ENCODE assay signal across 23 cellular contexts in genomic region chr2:47735470-47735869, GRCh38. TPM values are rescaled to one million over a fixed set of nuclear protein-coding genes. Genes with fewer than 3 reads are reported as not detected.
DNase-seq lines count a peak whose midpoint lies in the region; ATAC-seq and TF ChIP-seq lines count a peak whose summit lies in the region.
"Had no signal": no experiment of that assay in that cellular context is flagged by ENCODE, and none has a peak within 500 bp of the region (broad histone marks: within the 10 kb centered on the region; RNA-seq: fewer than 3 reads in every experiment).

No MANE protein-coding gene starts in this region.

- H3K27ac ChIP-seq in BLaER1 (peak overlapping the region; percentile 88), OCI-LY1 (ENCODE audit: low read depth, low read length, poor library complexity, severe bottlenecking) (peak overlapping the region; percentile 85)
- H3K27ac ChIP-seq: Peyer's patch, SK-N-MC had no signal

- no peak for DNase-seq in activated naive CD4-positive, alpha-beta T cell treated with anti-CD3 and anti-CD28 coated beads, Interleukin-2, amount 50 U/mL, for 16 hours
- DNase-seq: C1 segment of cervical spinal cord; CD4-positive, alpha-beta memory T cell; COR-L47; DMS53; GOT3; HFFc6; Kasumi-1; NCI-H1105 treated with DMSO at 0.1 percent for 48 hours; NCI-H2029; NCI-H526 treated with DMSO at 0.1 percent for 48 hours; Peyer's patch; SHP77 treated with DMSO at 0.1 percent for 48 hours; T-helper 17 cell had no signal

- H4K20me1 ChIP-seq in BLaER1: no peaks in the 10 kb centered on the region
- no peaks in the 10 kb centered on the region for H4K20me1 ChIP-seq in OCI-LY1 (ENCODE audit: insufficient read depth, low read length)

- H3K79me2 ChIP-seq in OCI-LY1 (ENCODE audit: insufficient read depth, low read length): no peaks in the 10 kb centered on the region

- H3K27me3 Mint-ChIP-seq in brain: no peaks in the 10 kb centered on the region

- peak overlapping the region; percentile 3; the same call in 1 of the 2 replicates for H3K4me3 ChIP-seq in BLaER1
- H3K4me3 ChIP-seq in OCI-LY1 (ENCODE audit: low read depth, low read length, poor library complexity, severe bottlenecking): no peak overlapping the region
- H3K4me3 ChIP-seq: HAP-1, Peyer's patch, SK-N-MC had no signal

- peak overlapping the region in 3 of 5 experiments; percentile 1 to 5 (median 3) for H3K27ac Mint-ChIP-seq in brain
- H3K27ac Mint-ChIP-seq: CD4-positive, alpha-beta memory T cell; HFFc6; T-helper 17 cell had no signal

- H3K4me2 ChIP-seq in BLaER1 (peak overlapping the region; percentile 86), OCI-LY1 (ENCODE audit: low read length) (peak overlapping the region; percentile 39; the same call in 1 of the 2 replicates)

- H3K27me3 ChIP-seq in BLaER1 (no peaks in the 10 kb centered on the region), OCI-LY1 (ENCODE audit: insufficient read depth, low read length) (no peaks in the 10 kb centered on the region)
- H3K27me3 ChIP-seq: Peyer's patch had no signal

- peak overlapping the region; percentile 27 for H3K9ac ChIP-seq in BLaER1
- H3K9ac ChIP-seq in OCI-LY1 (ENCODE audit: low read length): peak overlapping the region; percentile 42; the same call in 1 of the 2 replicates

- H2AFZ ChIP-seq in OCI-LY1 (ENCODE audit: low read length): no peak overlapping the region

- no peaks in the 10 kb centered on the region for H3K36me3 Mint-ChIP-seq in brain
- H3K36me3 Mint-ChIP-seq: CD4-positive, alpha-beta memory T cell had no signal

- H3K4me1 Mint-ChIP-seq in brain: no peaks in the 10 kb centered on the region
- H3K4me1 Mint-ChIP-seq: CD4-positive, alpha-beta memory T cell had no signal

- H3F3A ChIP-seq in OCI-LY1 (ENCODE audit: insufficient read depth, low read length): peaks cover 4% of the 10 kb centered on the region; the same call in 1 of the 2 replicates

- TF ChIP-seq CTCF in OCI-LY1 (IDR thresholded peaks at IDR 0.05; ENCODE audit: low read length) (no peak), brain (conservative IDR thresholded peaks at IDR 0.05) (no peak)

- H3K9me3 ChIP-seq in BLaER1 (peaks cover 19% of the 10 kb centered on the region; the same call in 1 of the 2 replicates), OCI-LY1 (ENCODE audit: low read length) (no peaks in the 10 kb centered on the region)
- H3K9me3 ChIP-seq: HAP-1, Peyer's patch had no signal

- peaks cover 100% of the 10 kb centered on the region for H3K36me3 ChIP-seq in BLaER1
- H3K36me3 ChIP-seq in OCI-LY1 (ENCODE audit: insufficient read depth, low read length): peaks cover 68% of the 10 kb centered on the region
- H3K36me3 ChIP-seq: HAP-1, Peyer's patch had no signal

- H3K9me2 ChIP-seq in OCI-LY1 (ENCODE audit: low read depth, low read length): no peaks in the 10 kb centered on the region

- no peak overlapping the region for H3K4me3 Mint-ChIP-seq in brain
- H3K4me3 Mint-ChIP-seq: CD4-positive, alpha-beta memory T cell; HFFc6; T-helper 17 cell had no signal

- peak; percentile 15 for ATAC-seq in GM21786 (IDR thresholded peaks at IDR 0.05; ENCODE audit: unreplicated experiment)
- ATAC-seq in HG03469 (IDR thresholded peaks at IDR 0.05; ENCODE audit: unreplicated experiment): no peak
- no peak for ATAC-seq in HG03432 (IDR thresholded peaks at IDR 0.05; ENCODE audit: unreplicated experiment)
- ATAC-seq in HG02884 (IDR thresholded peaks at IDR 0.05; ENCODE audit: unreplicated experiment): no peak
- ATAC-seq: T-helper 17 cell had no signal

- H3K4me1 ChIP-seq in BLaER1 (peaks cover 100% of the 10 kb centered on the region), OCI-LY1 (ENCODE audit: insufficient read depth, low read length, severe bottlenecking) (peaks cover 60% of the 10 kb centered on the region)
- H3K4me1 ChIP-seq: HAP-1, Peyer's patch had no signal

- no peaks in the 10 kb centered on the region for H3K9me3 Mint-ChIP-seq in brain
- H3K9me3 Mint-ChIP-seq: CD4-positive, alpha-beta memory T cell; HFFc6 had no signal

RNA-seq across cellular contexts. Expression of gene MSH6, which starts 47.5 kb away (rescaled TPM):
- polyA plus RNA-seq in brain (ENCODE audit: insufficient read depth, low read depth, low replicate concordance): 47.1 TPM
